In genomic region chr13:30032263-30032662, GRCh38 we compare ENCODE assay signal across 35 cellular contexts.
"Had no signal": no experiment of that assay in that cellular context is flagged by ENCODE, and none has a peak within 500 bp of the region (broad histone marks: within the 10 kb centered on the region; RNA-seq: fewer than 3 reads in every experiment).

No MANE protein-coding gene starts in this region.

- FAIRE-seq: astrocyte, endometrium, endothelial cell of umbilical vein had no signal

- H3K36me3 Mint-ChIP-seq: activated naive CD8-positive, alpha-beta T cell had no signal

- H3K4me3 ChIP-seq: coronary artery, dorsolateral prefrontal cortex, esophagus squamous epithelium, gastroesophageal sphincter had no signal

- ATAC-seq: activated CD4-positive, CD25-positive, alpha-beta regulatory T cell treated with anti-CD3 and anti-CD28 coated beads, Interleukin-2, amount 50 U/mL, for 24 hours; activated CD8-positive, alpha-beta T cell treated with anti-CD3 and anti-CD28 coated beads for 36 hours; activated T-cell treated with anti-CD3 and anti-CD28 coated beads, Interleukin-2, amount 50 U/mL, for 4 hours; activated T-helper 17 cell treated with anti-CD3 and anti-CD28 coated beads, Interleukin-2, amount 50 U/mL, for 72 hours; effector memory CD8-positive, alpha-beta T cell; gastroesophageal sphincter; T-helper 17 cell had no signal

- H3K27ac ChIP-seq: brain microvascular endothelial cell, dorsolateral prefrontal cortex, epithelial cell of prostate, esophagus squamous epithelium, gastroesophageal sphincter, WERI-Rb-1 had no signal

- DNase-seq: activated B cell treated with CpG ODN at 0.5 μM for 24 hours; activated CD4-positive, alpha-beta T cell treated with anti-CD3 and anti-CD28 coated beads for 48 hours; activated CD4-positive, alpha-beta T cell treated with anti-CD3 and anti-CD28 coated beads, Interleukin-2, amount 50 U/mL, for 1 hour; activated CD4-positive, alpha-beta T cell treated with anti-CD3 and anti-CD28 coated beads, Interleukin-2, amount 50 U/mL, for 48 hours; activated CD8-positive, alpha-beta memory T cell treated with anti-CD3 and anti-CD28 coated beads for 24 hours; activated CD8-positive, alpha-beta T cell treated with anti-CD3 and anti-CD28 coated beads for 36 hours; activated effector memory CD4-positive, alpha-beta T cell treated with Interleukin-2 at 50 U/mL for 16 hours; activated gamma-delta T cell treated with Interleukin-2 at 50 U/mL for 16 hours; activated naive CD4-positive, alpha-beta T cell treated with anti-CD3 and anti-CD28 coated beads, Interleukin-2, amount 50 U/mL, for 16 hours; activated naive CD4-positive, alpha-beta T cell treated with Interleukin-2 at 50 U/mL for 16 hours; activated T-cell treated with anti-CD3 and anti-CD28 coated beads, Interleukin-2, amount 50 U/mL, for 4 hours; amniotic stem cell; anterior cingulate cortex; brain microvascular endothelial cell; dorsolateral prefrontal cortex; effector memory CD8-positive, alpha-beta T cell; esophagus squamous epithelium; foreskin melanocyte; head of caudate nucleus; T-helper 1 cell; T-helper 17 cell; T1000; WERI-Rb-1 had no signal

- H3K4me1 Mint-ChIP-seq: activated B cell treated with CpG ODN at 0.5 μM for 24 hours; activated T-helper 17 cell treated with anti-CD3 and anti-CD28 coated beads, Interleukin-2, amount 50 U/mL, for 72 hours; central memory CD8-positive, alpha-beta T cell; T-helper 17 cell had no signal

- H3K9me3 ChIP-seq: esophagus squamous epithelium, gastroesophageal sphincter had no signal

- H3K27ac Mint-ChIP-seq: activated B cell treated with CpG ODN at 0.5 μM for 24 hours; activated CD8-positive, alpha-beta T cell treated with anti-CD3 and anti-CD28 coated beads for 36 hours; activated naive CD8-positive, alpha-beta T cell; activated T-helper 17 cell treated with anti-CD3 and anti-CD28 coated beads, Interleukin-2, amount 50 U/mL, for 72 hours; dendritic cell treated with granulocyte-macrophage colony-stimulating factor and Interleukin-4, amounts not matched to agents 40 ng/mL and 50 ng/mL, for 4 days; effector memory CD8-positive, alpha-beta T cell; T-helper 2 cell treated with Interferon-gamma antibody and Interleukin-4, amounts not matched to agents 5 μg/mL and 100 μg/mL, for 36 hours had no signal

- H3K27me3 ChIP-seq: brain microvascular endothelial cell, dorsolateral prefrontal cortex, gastroesophageal sphincter had no signal

- H3K4me3 Mint-ChIP-seq: activated B cell treated with CpG ODN at 0.5 μM for 24 hours; activated CD8-positive, alpha-beta T cell treated with anti-CD3 and anti-CD28 coated beads for 36 hours; activated naive CD8-positive, alpha-beta T cell; activated T-cell treated with anti-CD3 and anti-CD28 coated beads, Interleukin-2, amount 50 U/mL, for 4 hours; activated T-helper 17 cell treated with anti-CD3 and anti-CD28 coated beads, Interleukin-2, amount 50 U/mL, for 72 hours; central memory CD8-positive, alpha-beta T cell; dendritic cell treated with granulocyte-macrophage colony-stimulating factor and Interleukin-4, amounts not matched to agents 40 ng/mL and 50 ng/mL, for 4 days; effector memory CD8-positive, alpha-beta T cell; T-helper 17 cell; T-helper 2 cell treated with Interferon-gamma antibody and Interleukin-4, amounts not matched to agents 5 μg/mL and 100 μg/mL, for 36 hours had no signal

- H3K27me3 Mint-ChIP-seq: activated T-helper 17 cell treated with anti-CD3 and anti-CD28 coated beads, Interleukin-2, amount 50 U/mL, for 72 hours had no signal

- H3K36me3 ChIP-seq: brain microvascular endothelial cell, esophagus squamous epithelium, gastroesophageal sphincter, WERI-Rb-1 had no signal

- H3K9me3 Mint-ChIP-seq: activated B cell treated with CpG ODN at 0.5 μM for 24 hours; activated CD8-positive, alpha-beta T cell treated with anti-CD3 and anti-CD28 coated beads for 36 hours; activated T-cell treated with anti-CD3 and anti-CD28 coated beads, Interleukin-2, amount 50 U/mL, for 4 hours; activated T-helper 17 cell treated with anti-CD3 and anti-CD28 coated beads, Interleukin-2, amount 50 U/mL, for 72 hours; central memory CD8-positive, alpha-beta T cell; dendritic cell treated with granulocyte-macrophage colony-stimulating factor and Interleukin-4, amounts not matched to agents 40 ng/mL and 50 ng/mL, for 4 days; effector memory CD8-positive, alpha-beta T cell; T-helper 2 cell treated with Interferon-gamma antibody and Interleukin-4, amounts not matched to agents 5 μg/mL and 100 μg/mL, for 36 hours had no signal
